ENCODE assay signal across 11 cellular contexts in genomic region chr13:33865945-33866344, GRCh38. TPM values are rescaled to one million over a fixed set of nuclear protein-coding genes. Genes with fewer than 3 reads are reported as not detected.
DNase-seq lines count a peak whose midpoint lies in the region; ATAC-seq, FAIRE-seq and TF ChIP-seq lines count a peak whose summit lies in the region.
"Had no signal": no experiment of that assay in that cellular context is flagged by ENCODE, and none has a peak within 500 bp of the region (broad histone marks: within the 10 kb centered on the region; RNA-seq: fewer than 3 reads in every experiment).

No MANE protein-coding gene starts in this region.

- H3K27ac ChIP-seq in SJCRH30 = no peak overlapping the region
- H3K27ac ChIP-seq in ovary = no peak overlapping the region
- H3K27ac ChIP-seq: brain microvascular endothelial cell had no signal

- no peak for TF ChIP-seq EP300 in ovary (IDR thresholded peaks at IDR 0.05)

- peak; percentile 66 for FAIRE-seq in GM12891 (lab: Jason Lieb, UNC)

- ATAC-seq in GM19438 (IDR thresholded peaks at IDR 0.05; ENCODE audit: low read depth, unreplicated experiment) = peak; percentile 92
- peak; percentile 78 for ATAC-seq in HG02763 (IDR thresholded peaks at IDR 0.05; ENCODE audit: unreplicated experiment)
- peak; percentile 93 for ATAC-seq in HG03565 (IDR thresholded peaks at IDR 0.05; ENCODE audit: unreplicated experiment)

- WGBS in ovary, 3 donors = 95 to 98% (median 97%) methylated on average over 4 of the region's 4 CpGs

- H3K36me3 ChIP-seq in H7 (replicated peaks; ENCODE audit: control insufficient read depth, insufficient read depth, low read length) (no peaks in the 10 kb centered on the region; the same call in 1 of the 2 replicates), SJCRH30 (no peaks in the 10 kb centered on the region), ovary (no peaks in the 10 kb centered on the region)
- H3K36me3 ChIP-seq: brain microvascular endothelial cell, HAP-1 had no signal

- no peak for TF ChIP-seq CTCF in ovary (IDR thresholded peaks at IDR 0.05)

- H3K4me1 ChIP-seq in SJCRH30 (peaks cover 16% of the 10 kb centered on the region), ovary (ENCODE audit: insufficient read depth) (no peaks in the 10 kb centered on the region)
- H3K4me1 ChIP-seq: HAP-1 had no signal

- intact Hi-C loops in ovary (cut with DNase I) = no loop called here

- TF ChIP-seq POLR2A in GM12891 (IDR thresholded peaks at IDR 0.05; ENCODE audit: low read depth, low read length) (no peak), ovary (IDR thresholded peaks at IDR 0.05) (no peak)

- no peak overlapping the region for H3K4me3 ChIP-seq in H7 (ENCODE audit: insufficient read depth, low read depth, low read length)
- no peak overlapping the region for H3K4me3 ChIP-seq in SJCRH30
- H3K4me3 ChIP-seq in ovary = no peak overlapping the region
- H3K4me3 ChIP-seq: HAP-1 had no signal

- DNase-seq in GM12891 (ENCODE audit: insufficient read length, low spot score) (peak; percentile 6), H7 (no peak), SJCRH30 (no peak), GM03348 (ENCODE audit: low spot score) (no peak), ovary (no peak)
- DNase-seq: activated CD4-positive, CD25-positive, alpha-beta regulatory T cell; brain microvascular endothelial cell had no signal

- H3K27me3 ChIP-seq in H7 (ENCODE audit: control insufficient read depth, insufficient read depth, low read length) (no peaks in the 10 kb centered on the region), SJCRH30 (no peaks in the 10 kb centered on the region), ovary (no peaks in the 10 kb centered on the region)
- H3K27me3 ChIP-seq: brain microvascular endothelial cell had no signal

- H3K9me3 ChIP-seq in SJCRH30 (replicated peaks) (no peaks in the 10 kb centered on the region), ovary (no peaks in the 10 kb centered on the region)
- H3K9me3 ChIP-seq: HAP-1 had no signal

TF ChIP-seq in GM12891, 5 proteins besides CTCF, POLR2A, EP300 and RAD21:
- TF ChIP-seq PAX5 (IDR thresholded peaks at IDR 0.05; ENCODE audit: insufficient read depth, low read length, severe bottlenecking) (peak; percentile 52), SPI1 (IDR thresholded peaks at IDR 0.05; ENCODE audit: low read depth, low read length) (no peak), POLR2AphosphoS5 (IDR thresholded peaks at IDR 0.05; ENCODE audit: low read depth, low read length) (no peak), POU2F2 (IDR thresholded peaks at IDR 0.05; ENCODE audit: low read depth, low read length) (no peak), TAF1 (IDR thresholded peaks at IDR 0.05; ENCODE audit: low read depth, low read length) (no peak)

RNA-seq across cellular contexts. Expression of gene RFC3, which starts 48.0 kb away (rescaled TPM):
- 29.8 TPM for polyA plus RNA-seq in GM12891 (2012; ENCODE audit: low read depth, missing spikeins)
- total RNA-seq in H7 (2014; rRNA removed; shearing (Covaris generic)) = 50.2 and 52.0 TPM in 2 replicates
- total RNA-seq in SJCRH30 (2014; rRNA removed; shearing (Covaris generic)) = 106 and 127 TPM in 2 replicates
- 1 to 10 TPM; 6.9 to 9.4 (median 7.6) TPM for total RNA-seq in ovary
- 1 to 10 TPM; 6.9 to 7.1 TPM for polyA plus RNA-seq in ovary
